Comparison of ENCODE assay signal across 28 cellular contexts in genomic region chr20:42494290-42494689, GRCh38.
"Had no signal": no experiment of that assay in that cellular context is flagged by ENCODE, and none has a peak within 500 bp of the region (broad histone marks: within the 10 kb centered on the region; RNA-seq: fewer than 3 reads in every experiment).

No MANE protein-coding gene starts in this region.

- ATAC-seq: activated CD8-positive, alpha-beta T cell treated with anti-CD3 and anti-CD28 coated beads, Interleukin-2, amount 10 ng/mL, durations not matched to agents 7 days and 5 days; SK-N-SH treated with all-trans-retinoic acid at 6 μM for 48 hours; T-helper 17 cell; WTC11 had no signal

- H3K27ac ChIP-seq: adrenal gland, breast epithelium, KMS-11, SJSA1 had no signal

- H3K4me1 ChIP-seq: adrenal gland, breast epithelium, SJSA1 had no signal

- H3K9me3 ChIP-seq: adrenal gland, breast epithelium, MG63, SJSA1 had no signal

- H3K4me3 ChIP-seq: adrenal gland, breast epithelium, MG63, SJSA1 had no signal

- H3K36me3 ChIP-seq: adrenal gland, breast epithelium, MG63, SJSA1 had no signal

- DNase-seq: activated CD4-positive, alpha-beta T cell treated with anti-CD3 and anti-CD28 coated beads for 48 hours; activated CD4-positive, alpha-beta T cell treated with anti-CD3 and anti-CD28 coated beads, Interleukin-2, amount 50 U/mL, for 4 hours; activated CD4-positive, CD25-positive, alpha-beta regulatory T cell treated with anti-CD3 and anti-CD28 coated beads, Interleukin-2, amount 50 U/mL, for 72 hours; activated CD8-positive, alpha-beta memory T cell treated with anti-CD3 and anti-CD28 coated beads, Interleukin-2, amount 50 U/mL, for 48 hours; activated CD8-positive, alpha-beta T cell treated with anti-CD3 and anti-CD28 coated beads, Interleukin-2, amount 10 ng/mL, durations not matched to agents 7 days and 5 days; activated naive CD4-positive, alpha-beta T cell treated with anti-CD3 and anti-CD28 coated beads, Interleukin-2, amount 50 U/mL, for 16 hours; activated naive CD8-positive, alpha-beta T cell treated with anti-CD3 and anti-CD28 coated beads, Interleukin-2, amount 10 ng/mL, durations not matched to agents 7 days and 5 days; activated T-cell treated with anti-CD3 and anti-CD28 coated beads, Interleukin-2, amount 50 U/mL, for 1 hour; adrenal gland; anterior cingulate cortex; MG63; MV-4-11; NCI-H1092 treated with DMSO at 0.1 percent for 48 hours; NCI-H1417 treated with DMSO at 0.1 percent for 48 hours; NCI-H1694 treated with DMSO at 0.1 percent for 48 hours; NCI-H2081 treated with DMSO at 0.1 percent for 48 hours; NCI-H446; NCI-H524; RPMI8226; SHP77; SW 1271; T-helper 17 cell; T-helper 9 cell had no signal

- H3K27me3 ChIP-seq: adrenal gland, breast epithelium, MG63, SJSA1 had no signal
